21 cellular contexts compared by ENCODE assay signal in genomic region chr2:74083750-74084149, GRCh38.
"Had no signal": no experiment of that assay in that cellular context is flagged by ENCODE, and none has a peak within 500 bp of the region (broad histone marks: within the 10 kb centered on the region; RNA-seq: fewer than 3 reads in every experiment).

No MANE protein-coding gene starts in this region.

- H3K4me3 ChIP-seq: gastroesophageal sphincter, tibial nerve, uterus had no signal

- H3K4me3 Mint-ChIP-seq: activated CD4-positive, alpha-beta T cell treated with anti-CD3 and anti-CD28 coated beads for 36 hours; activated naive CD4-positive, alpha-beta T cell treated with anti-CD3 and anti-CD28 coated beads, Interleukin-2, amount 10 ng/mL, durations not matched to agents 7 days and 5 days; activated naive CD8-positive, alpha-beta T cell treated with anti-CD3 and anti-CD28 coated beads, Interleukin-2, amount 50 U/mL, for 24 hours; mesothelial cell of epicardium had no signal

- ATAC-seq: activated CD4-positive, alpha-beta T cell treated with anti-CD3 and anti-CD28 coated beads for 36 hours; activated naive CD8-positive, alpha-beta T cell treated with anti-CD3 and anti-CD28 coated beads, Interleukin-2, amount 50 U/mL, for 24 hours; gastroesophageal sphincter; right cardiac atrium had no signal

- H3K9me3 ChIP-seq: gastroesophageal sphincter, tibial nerve, uterus had no signal

- H3K9me3 Mint-ChIP-seq: activated naive CD4-positive, alpha-beta T cell treated with anti-CD3 and anti-CD28 coated beads, Interleukin-2, amount 10 ng/mL, durations not matched to agents 7 days and 5 days; activated naive CD8-positive, alpha-beta T cell treated with anti-CD3 and anti-CD28 coated beads, Interleukin-2, amount 50 U/mL, for 24 hours; mesothelial cell of epicardium; naive B cell had no signal

- H3K27ac ChIP-seq: epithelial cell of prostate, gastroesophageal sphincter, tibial nerve, uterus had no signal

- H3K27ac Mint-ChIP-seq: activated CD4-positive, alpha-beta T cell treated with anti-CD3 and anti-CD28 coated beads for 36 hours; activated naive CD4-positive, alpha-beta T cell treated with anti-CD3 and anti-CD28 coated beads, Interleukin-2, amount 10 ng/mL, durations not matched to agents 7 days and 5 days; activated naive CD8-positive, alpha-beta T cell treated with anti-CD3 and anti-CD28 coated beads, Interleukin-2, amount 50 U/mL, for 24 hours; mesothelial cell of epicardium had no signal

- H3K4me1 ChIP-seq: tibial nerve, uterus had no signal

- DNase-seq: activated CD4-positive, alpha-beta T cell treated with anti-CD3 and anti-CD28 coated beads for 36 hours; activated CD4-positive, CD25-positive, alpha-beta regulatory T cell; activated CD8-positive, alpha-beta memory T cell treated with anti-CD3 and anti-CD28 coated beads for 24 hours; activated gamma-delta T cell; activated naive CD4-positive, alpha-beta T cell treated with anti-CD3 and anti-CD28 coated beads, Interleukin-2, amount 10 ng/mL, durations not matched to agents 7 days and 5 days; activated naive CD8-positive, alpha-beta T cell treated with anti-CD3 and anti-CD28 coated beads, Interleukin-2, amount 50 U/mL, for 24 hours; amygdala; caudate nucleus; hippocampal formation; naive B cell; occipital lobe; posterior cingulate gyrus; right cardiac atrium; stimulated activated CD4-positive, alpha-beta T cell treated with anti-CD3 and anti-CD28 coated beads, Interleukin-15, amount 100 ng/mL, for 24 hours; stimulated activated naive CD4-positive, alpha-beta T cell; T-helper 9 cell; uterus had no signal

- H3K4me1 Mint-ChIP-seq: activated CD4-positive, alpha-beta T cell treated with anti-CD3 and anti-CD28 coated beads for 36 hours; activated naive CD4-positive, alpha-beta T cell treated with anti-CD3 and anti-CD28 coated beads, Interleukin-2, amount 10 ng/mL, durations not matched to agents 7 days and 5 days; activated naive CD8-positive, alpha-beta T cell treated with anti-CD3 and anti-CD28 coated beads, Interleukin-2, amount 50 U/mL, for 24 hours; mesothelial cell of epicardium had no signal

- H3K27me3 ChIP-seq: gastroesophageal sphincter, tibial nerve, uterus had no signal

- H3K27me3 Mint-ChIP-seq: activated CD4-positive, alpha-beta T cell treated with anti-CD3 and anti-CD28 coated beads for 36 hours; activated naive CD4-positive, alpha-beta T cell treated with anti-CD3 and anti-CD28 coated beads, Interleukin-2, amount 10 ng/mL, durations not matched to agents 7 days and 5 days; activated naive CD8-positive, alpha-beta T cell treated with anti-CD3 and anti-CD28 coated beads, Interleukin-2, amount 50 U/mL, for 24 hours; naive B cell had no signal

- H3K36me3 ChIP-seq: uterus had no signal
